15 cellular contexts compared by ENCODE assay signal in the genomic region with DNA sequence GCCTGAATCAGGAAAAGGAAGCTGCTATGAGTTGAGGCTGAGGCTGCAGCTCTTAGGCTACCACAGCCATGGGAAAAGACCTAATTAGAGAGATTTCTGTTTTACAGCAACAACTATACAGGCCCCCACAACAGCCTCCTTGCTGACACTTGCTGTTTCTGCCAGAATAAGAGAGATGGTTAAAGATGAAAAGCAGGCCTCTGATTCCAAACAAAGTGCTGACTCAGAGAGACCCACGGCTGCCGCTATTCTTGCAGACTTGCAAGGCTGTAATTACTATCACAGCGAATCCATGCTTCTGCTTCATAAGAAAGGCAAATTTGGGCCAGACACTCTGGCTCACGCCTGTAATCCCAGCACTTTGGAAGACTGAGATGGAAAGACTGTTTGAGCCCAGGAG. TPM values are rescaled to one million over a fixed set of nuclear protein-coding genes. Genes with fewer than 3 reads are reported as not detected.
DNase-seq lines count a peak whose midpoint lies in the region; ATAC-seq and TF ChIP-seq lines count a peak whose summit lies in the region.
"Had no signal": no experiment of that assay in that cellular context is flagged by ENCODE, and none has a peak within 500 bp of the region (broad histone marks: within the 10 kb centered on the region; RNA-seq: fewer than 3 reads in every experiment).

No MANE protein-coding gene starts in this region.

- 43% methylated on average over 4 of the region's 4 CpGs for WGBS in hepatocyte (ENCODE audit: low lambda C conversion rate, missing lambda C conversion rate)

- no peak overlapping the region for H3K4me2 ChIP-seq in hepatocyte
- H3K4me2 ChIP-seq: BLaER1 treated with 17β-estradiol and CSF1 and Interleukin-3, amounts not matched to agents 10 nM and 100 nM had no signal

- H3K9me2 ChIP-seq in hepatocyte (replicated peaks; ENCODE audit: insufficient read depth), result no peaks in the 10 kb centered on the region

- intact Hi-C loops in posterior cingulate gyrus (cut with DNase I), result loop anchor here (1.0 to 10.0 kb wide), 2 partner anchors 202 to 672 kb away; no protein-coding TSS in a partner anchor

- no peak overlapping the region for H2AFZ ChIP-seq in hepatocyte

- no peak overlapping the region for H3K9ac ChIP-seq in HUES48 (ENCODE audit: low read depth, low read length)
- H3K9ac ChIP-seq: BLaER1 treated with 17β-estradiol and CSF1 and Interleukin-3, amounts not matched to agents 10 nM and 100 nM had no signal

- peak overlapping the region; percentile 41 for H3K27ac ChIP-seq in HUES48 (ENCODE audit: low read depth, low read length)
- H3K27ac ChIP-seq in hepatocyte, result no peak overlapping the region
- H3K27ac ChIP-seq: BLaER1 treated with 17β-estradiol and CSF1 and Interleukin-3, amounts not matched to agents 10 nM and 100 nM; gastrocnemius medialis; left lung; tibial nerve; WERI-Rb-1 had no signal

- H4K20me1 ChIP-seq in hepatocyte (ENCODE audit: insufficient read depth, poor library complexity, severe bottlenecking), result no peaks in the 10 kb centered on the region
- H4K20me1 ChIP-seq: BLaER1 treated with 17β-estradiol and CSF1 and Interleukin-3, amounts not matched to agents 10 nM and 100 nM had no signal

- H3K9me3 ChIP-seq in HUES48 (ENCODE audit: control insufficient read depth, insufficient read depth, low read length) (no peaks in the 10 kb centered on the region), hepatocyte (ENCODE audit: low read depth) (no peaks in the 10 kb centered on the region)
- H3K9me3 ChIP-seq: BLaER1 treated with 17β-estradiol and CSF1 and Interleukin-3, amounts not matched to agents 10 nM and 100 nM; Caco-2; gastrocnemius medialis; left lung; tibial nerve had no signal

- H3K4me1 ChIP-seq in HUES48 (ENCODE audit: control insufficient read depth, insufficient read depth, low read length) (peaks cover 28% of the 10 kb centered on the region), hepatocyte (ENCODE audit: insufficient read depth) (peaks cover 4% of the 10 kb centered on the region)
- H3K4me1 ChIP-seq: tibial nerve had no signal

- H3K27me3 ChIP-seq in HUES48 (ENCODE audit: control insufficient read depth, insufficient read depth, low read length), result no peaks in the 10 kb centered on the region
- H3K27me3 ChIP-seq in hepatocyte, result no peaks in the 10 kb centered on the region
- H3K27me3 ChIP-seq: BLaER1 treated with 17β-estradiol and CSF1 and Interleukin-3, amounts not matched to agents 10 nM and 100 nM; gastrocnemius medialis; left lung; tibial nerve had no signal

- TF ChIP-seq CTCF in hepatocyte (IDR thresholded peaks at IDR 0.05; ENCODE audit: poor library complexity), result no peak

- H3K36me3 ChIP-seq in HUES48 (ENCODE audit: control insufficient read depth, insufficient read depth, low read length) (0 out of 2 replicates have a peak, but pooled peaks cover 6% of the 10 kb centered on the region), hepatocyte (replicated peaks; ENCODE audit: insufficient read depth, low read depth) (no peaks in the 10 kb centered on the region)
- H3K36me3 ChIP-seq: BLaER1 treated with 17β-estradiol and CSF1 and Interleukin-3, amounts not matched to agents 10 nM and 100 nM; gastrocnemius medialis; left lung; tibial nerve; WERI-Rb-1 had no signal

- H3K4me3 ChIP-seq in HUES48 (ENCODE audit: low read depth, low read length), result no peak overlapping the region
- no peak overlapping the region for H3K4me3 ChIP-seq in hepatocyte
- H3K4me3 ChIP-seq: BLaER1 treated with 17β-estradiol and CSF1 and Interleukin-3, amounts not matched to agents 10 nM and 100 nM; gastrocnemius medialis; left lung; tibial nerve had no signal

- H3K79me2 ChIP-seq in hepatocyte, result no peaks in the 10 kb centered on the region

- DNase-seq in amniotic epithelial cell (ENCODE audit: low read depth), result peak; percentile 31
- DNase-seq in hepatocyte (ENCODE audit: low spot score), result peak; percentile 37
- DNase-seq in posterior cingulate gyrus, result peak in 8 of 10 donors; percentile 17 to 91 (median 41)
- no peak for DNase-seq in NCI-H82 (lab: John Stamatoyannopoulos, UW)
- DNase-seq in NCI-H128 (lab: John Stamatoyannopoulos, UW; ENCODE audit: unreplicated experiment), result no peak
- DNase-seq: left lung, NCI-H524 treated with DMSO at 0.1 percent for 48 hours, T1000 had no signal

- no peak for ATAC-seq in HG03280 (IDR thresholded peaks at IDR 0.05; ENCODE audit: unreplicated experiment)

RNA-seq across cellular contexts. Expression of a gene that starts 41.8 kb away (rescaled TPM):
- 0.40 and 0.63 TPM in 2 replicates for total RNA-seq in hepatocyte
- polyA plus RNA-seq in hepatocyte, result 0.10 and 0.17 TPM in 2 replicates

Comparison
In these comparisons a context has a peak if more than half of its experiments do, and no peak if none do; other contexts are left out.
1. DNase-seq: peak in amniotic epithelial cell (single experiment), hepatocyte (single experiment) and posterior cingulate gyrus (8 of 10); none in NCI-H82 (single experiment) and NCI-H128 (single experiment).